ENCODE assay signal across 2 cellular contexts in the genomic region with DNA sequence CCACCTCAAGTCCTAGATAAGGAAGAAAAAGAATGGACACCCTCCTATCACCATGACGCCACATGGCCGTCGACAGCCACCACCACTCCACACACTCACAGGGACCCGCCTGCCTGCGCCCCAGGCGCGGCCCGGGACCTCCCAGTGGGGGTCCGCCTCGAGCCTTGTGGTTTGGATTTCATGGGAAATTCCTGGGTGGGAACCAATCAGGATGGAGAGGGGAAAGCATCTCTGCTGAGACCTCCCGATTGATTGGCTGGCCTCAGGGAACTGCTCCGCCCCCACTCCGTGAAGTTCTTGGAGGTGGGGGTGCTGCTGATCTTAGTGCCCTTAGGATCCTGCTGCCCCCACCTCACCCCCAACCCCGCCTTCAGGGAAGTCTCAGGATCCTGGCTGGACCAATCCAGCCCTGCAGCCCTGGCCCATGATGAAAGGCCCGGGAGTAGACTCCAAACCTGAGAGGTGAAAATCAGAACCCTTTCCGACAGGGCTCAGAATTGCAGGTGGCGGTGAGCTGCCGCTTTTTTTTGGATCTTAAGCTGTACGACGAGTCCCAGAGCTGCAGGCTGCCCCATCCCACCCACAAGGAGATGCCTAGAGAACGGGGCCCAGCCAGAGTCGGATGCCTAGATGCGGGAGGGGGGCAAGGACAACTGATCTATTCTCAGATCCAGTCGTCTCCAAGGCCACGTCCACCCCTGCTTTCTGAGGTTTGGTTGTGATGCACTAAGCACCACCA.
TF ChIP-seq lines count a peak whose summit lies in the region.

No MANE protein-coding gene starts in this region.

TF ChIP-seq in GM23338, 12 proteins besides CTCF, POLR2A, EP300 and RAD21 (continues in another document):
- TF ChIP-seq ZNF114 (CRISPR knock-in tag; IDR thresholded peaks at IDR 0.05) (no peak), NANOG (IDR thresholded peaks at IDR 0.05; ENCODE audit: borderline replicate concordance) (no peak), CREB1 (CRISPR knock-in tag; IDR thresholded peaks at IDR 0.05; ENCODE audit: low read depth) (no peak), POLR2AphosphoS5 (IDR thresholded peaks at IDR 0.05; ENCODE audit: low read depth) (no peak), EZH2phosphoT487 (IDR thresholded peaks at IDR 0.05; ENCODE audit: unreplicated experiment) (no peak)
- TF ChIP-seq, protein P1, sequence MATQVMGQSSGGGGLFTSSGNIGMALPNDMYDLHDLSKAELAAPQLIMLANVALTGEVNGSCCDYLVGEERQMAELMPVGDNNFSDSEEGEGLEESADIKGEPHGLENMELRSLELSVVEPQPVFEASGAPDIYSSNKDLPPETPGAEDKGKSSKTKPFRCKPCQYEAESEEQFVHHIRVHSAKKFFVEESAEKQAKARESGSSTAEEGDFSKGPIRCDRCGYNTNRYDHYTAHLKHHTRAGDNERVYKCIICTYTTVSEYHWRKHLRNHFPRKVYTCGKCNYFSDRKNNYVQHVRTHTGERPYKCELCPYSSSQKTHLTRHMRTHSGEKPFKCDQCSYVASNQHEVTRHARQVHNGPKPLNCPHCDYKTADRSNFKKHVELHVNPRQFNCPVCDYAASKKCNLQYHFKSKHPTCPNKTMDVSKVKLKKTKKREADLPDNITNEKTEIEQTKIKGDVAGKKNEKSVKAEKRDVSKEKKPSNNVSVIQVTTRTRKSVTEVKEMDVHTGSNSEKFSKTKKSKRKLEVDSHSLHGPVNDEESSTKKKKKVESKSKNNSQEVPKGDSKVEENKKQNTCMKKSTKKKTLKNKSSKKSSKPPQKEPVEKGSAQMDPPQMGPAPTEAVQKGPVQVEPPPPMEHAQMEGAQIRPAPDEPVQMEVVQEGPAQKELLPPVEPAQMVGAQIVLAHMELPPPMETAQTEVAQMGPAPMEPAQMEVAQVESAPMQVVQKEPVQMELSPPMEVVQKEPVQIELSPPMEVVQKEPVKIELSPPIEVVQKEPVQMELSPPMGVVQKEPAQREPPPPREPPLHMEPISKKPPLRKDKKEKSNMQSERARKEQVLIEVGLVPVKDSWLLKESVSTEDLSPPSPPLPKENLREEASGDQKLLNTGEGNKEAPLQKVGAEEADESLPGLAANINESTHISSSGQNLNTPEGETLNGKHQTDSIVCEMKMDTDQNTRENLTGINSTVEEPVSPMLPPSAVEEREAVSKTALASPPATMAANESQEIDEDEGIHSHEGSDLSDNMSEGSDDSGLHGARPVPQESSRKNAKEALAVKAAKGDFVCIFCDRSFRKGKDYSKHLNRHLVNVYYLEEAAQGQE (IDR thresholded peaks at IDR 0.05; ENCODE audit: unreplicated experiment) = no peak
- TF ChIP-seq, protein P2, sequence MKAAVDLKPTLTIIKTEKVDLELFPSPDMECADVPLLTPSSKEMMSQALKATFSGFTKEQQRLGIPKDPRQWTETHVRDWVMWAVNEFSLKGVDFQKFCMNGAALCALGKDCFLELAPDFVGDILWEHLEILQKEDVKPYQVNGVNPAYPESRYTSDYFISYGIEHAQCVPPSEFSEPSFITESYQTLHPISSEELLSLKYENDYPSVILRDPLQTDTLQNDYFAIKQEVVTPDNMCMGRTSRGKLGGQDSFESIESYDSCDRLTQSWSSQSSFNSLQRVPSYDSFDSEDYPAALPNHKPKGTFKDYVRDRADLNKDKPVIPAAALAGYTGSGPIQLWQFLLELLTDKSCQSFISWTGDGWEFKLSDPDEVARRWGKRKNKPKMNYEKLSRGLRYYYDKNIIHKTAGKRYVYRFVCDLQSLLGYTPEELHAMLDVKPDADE (IDR thresholded peaks at IDR 0.05) = no peak
- TF ChIP-seq, protein P3, sequence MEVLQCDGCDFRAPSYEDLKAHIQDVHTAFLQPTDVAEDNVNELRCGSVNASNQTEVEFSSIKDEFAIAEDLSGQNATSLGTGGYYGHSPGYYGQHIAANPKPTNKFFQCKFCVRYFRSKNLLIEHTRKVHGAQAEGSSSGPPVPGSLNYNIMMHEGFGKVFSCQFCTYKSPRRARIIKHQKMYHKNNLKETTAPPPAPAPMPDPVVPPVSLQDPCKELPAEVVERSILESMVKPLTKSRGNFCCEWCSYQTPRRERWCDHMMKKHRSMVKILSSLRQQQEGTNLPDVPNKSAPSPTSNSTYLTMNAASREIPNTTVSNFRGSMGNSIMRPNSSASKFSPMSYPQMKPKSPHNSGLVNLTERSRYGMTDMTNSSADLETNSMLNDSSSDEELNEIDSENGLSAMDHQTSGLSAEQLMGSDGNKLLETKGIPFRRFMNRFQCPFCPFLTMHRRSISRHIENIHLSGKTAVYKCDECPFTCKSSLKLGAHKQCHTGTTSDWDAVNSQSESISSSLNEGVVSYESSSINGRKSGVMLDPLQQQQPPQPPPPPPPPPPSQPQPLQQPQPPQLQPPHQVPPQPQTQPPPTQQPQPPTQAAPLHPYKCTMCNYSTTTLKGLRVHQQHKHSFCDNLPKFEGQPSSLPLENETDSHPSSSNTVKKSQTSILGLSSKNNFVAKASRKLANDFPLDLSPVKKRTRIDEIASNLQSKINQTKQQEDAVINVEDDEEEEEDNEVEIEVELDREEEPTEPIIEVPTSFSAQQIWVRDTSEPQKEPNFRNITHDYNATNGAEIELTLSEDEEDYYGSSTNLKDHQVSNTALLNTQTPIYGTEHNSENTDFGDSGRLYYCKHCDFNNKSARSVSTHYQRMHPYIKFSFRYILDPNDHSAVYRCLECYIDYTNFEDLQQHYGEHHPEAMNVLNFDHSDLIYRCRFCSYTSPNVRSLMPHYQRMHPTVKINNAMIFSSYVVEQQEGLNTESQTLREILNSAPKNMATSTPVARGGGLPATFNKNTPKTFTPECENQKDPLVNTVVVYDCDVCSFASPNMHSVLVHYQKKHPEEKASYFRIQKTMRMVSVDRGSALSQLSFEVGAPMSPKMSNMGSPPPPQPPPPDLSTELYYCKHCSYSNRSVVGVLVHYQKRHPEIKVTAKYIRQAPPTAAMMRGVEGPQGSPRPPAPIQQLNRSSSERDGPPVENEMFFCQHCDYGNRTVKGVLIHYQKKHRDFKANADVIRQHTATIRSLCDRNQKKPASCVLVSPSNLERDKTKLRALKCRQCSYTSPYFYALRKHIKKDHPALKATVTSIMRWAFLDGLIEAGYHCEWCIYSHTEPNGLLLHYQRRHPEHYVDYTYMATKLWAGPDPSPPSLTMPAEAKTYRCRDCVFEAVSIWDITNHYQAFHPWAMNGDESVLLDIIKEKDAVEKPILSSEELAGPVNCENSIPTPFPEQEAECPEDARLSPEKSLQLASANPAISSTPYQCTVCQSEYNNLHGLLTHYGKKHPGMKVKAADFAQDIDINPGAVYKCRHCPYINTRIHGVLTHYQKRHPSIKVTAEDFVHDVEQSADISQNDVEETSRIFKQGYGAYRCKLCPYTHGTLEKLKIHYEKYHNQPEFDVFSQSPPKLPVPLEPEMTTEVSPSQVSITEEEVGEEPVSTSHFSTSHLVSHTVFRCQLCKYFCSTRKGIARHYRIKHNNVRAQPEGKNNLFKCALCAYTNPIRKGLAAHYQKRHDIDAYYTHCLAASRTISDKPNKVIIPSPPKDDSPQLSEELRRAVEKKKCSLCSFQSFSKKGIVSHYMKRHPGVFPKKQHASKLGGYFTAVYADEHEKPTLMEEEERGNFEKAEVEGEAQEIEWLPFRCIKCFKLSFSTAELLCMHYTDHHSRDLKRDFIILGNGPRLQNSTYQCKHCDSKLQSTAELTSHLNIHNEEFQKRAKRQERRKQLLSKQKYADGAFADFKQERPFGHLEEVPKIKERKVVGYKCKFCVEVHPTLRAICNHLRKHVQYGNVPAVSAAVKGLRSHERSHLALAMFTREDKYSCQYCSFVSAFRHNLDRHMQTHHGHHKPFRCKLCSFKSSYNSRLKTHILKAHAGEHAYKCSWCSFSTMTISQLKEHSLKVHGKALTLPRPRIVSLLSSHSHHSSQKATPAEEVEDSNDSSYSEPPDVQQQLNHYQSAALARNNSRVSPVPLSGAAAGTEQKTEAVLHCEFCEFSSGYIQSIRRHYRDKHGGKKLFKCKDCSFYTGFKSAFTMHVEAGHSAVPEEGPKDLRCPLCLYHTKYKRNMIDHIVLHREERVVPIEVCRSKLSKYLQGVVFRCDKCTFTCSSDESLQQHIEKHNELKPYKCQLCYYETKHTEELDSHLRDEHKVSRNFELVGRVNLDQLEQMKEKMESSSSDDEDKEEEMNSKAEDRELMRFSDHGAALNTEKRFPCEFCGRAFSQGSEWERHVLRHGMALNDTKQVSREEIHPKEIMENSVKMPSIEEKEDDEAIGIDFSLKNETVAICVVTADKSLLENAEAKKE (CRISPR knock-in tag; IDR thresholded peaks at IDR 0.05) = no peak

TF ChIP-seq in H1, 55 proteins besides CTCF, POLR2A, EP300 and RAD21:
- TF ChIP-seq CREB1 (IDR thresholded peaks at IDR 0.05) = no peak
- TF ChIP-seq MAFK (IDR thresholded peaks at IDR 0.05; ENCODE audit: low read depth, low read length) = no peak
- TF ChIP-seq SP4 (IDR thresholded peaks at IDR 0.05; ENCODE audit: low read length) = no peak
- TF ChIP-seq, protein P4, sequence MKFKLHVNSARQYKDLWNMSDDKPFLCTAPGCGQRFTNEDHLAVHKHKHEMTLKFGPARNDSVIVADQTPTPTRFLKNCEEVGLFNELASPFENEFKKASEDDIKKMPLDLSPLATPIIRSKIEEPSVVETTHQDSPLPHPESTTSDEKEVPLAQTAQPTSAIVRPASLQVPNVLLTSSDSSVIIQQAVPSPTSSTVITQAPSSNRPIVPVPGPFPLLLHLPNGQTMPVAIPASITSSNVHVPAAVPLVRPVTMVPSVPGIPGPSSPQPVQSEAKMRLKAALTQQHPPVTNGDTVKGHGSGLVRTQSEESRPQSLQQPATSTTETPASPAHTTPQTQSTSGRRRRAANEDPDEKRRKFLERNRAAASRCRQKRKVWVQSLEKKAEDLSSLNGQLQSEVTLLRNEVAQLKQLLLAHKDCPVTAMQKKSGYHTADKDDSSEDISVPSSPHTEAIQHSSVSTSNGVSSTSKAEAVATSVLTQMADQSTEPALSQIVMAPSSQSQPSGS (IDR thresholded peaks at IDR 0.05; ENCODE audit: low read length) = no peak
- TF ChIP-seq GABPA (IDR thresholded peaks at IDR 0.05; ENCODE audit: borderline replicate concordance, insufficient read depth, low read length) = no peak
- no peak for TF ChIP-seq GTF2F1 (IDR thresholded peaks at IDR 0.05; ENCODE audit: borderline replicate concordance, low read depth, low read length)
- TF ChIP-seq, protein P5, sequence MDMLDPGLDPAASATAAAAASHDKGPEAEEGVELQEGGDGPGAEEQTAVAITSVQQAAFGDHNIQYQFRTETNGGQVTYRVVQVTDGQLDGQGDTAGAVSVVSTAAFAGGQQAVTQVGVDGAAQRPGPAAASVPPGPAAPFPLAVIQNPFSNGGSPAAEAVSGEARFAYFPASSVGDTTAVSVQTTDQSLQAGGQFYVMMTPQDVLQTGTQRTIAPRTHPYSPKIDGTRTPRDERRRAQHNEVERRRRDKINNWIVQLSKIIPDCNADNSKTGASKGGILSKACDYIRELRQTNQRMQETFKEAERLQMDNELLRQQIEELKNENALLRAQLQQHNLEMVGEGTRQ (IDR thresholded peaks at IDR 0.05; ENCODE audit: low read length) = no peak
- TF ChIP-seq NRF1 (IDR thresholded peaks at IDR 0.05; ENCODE audit: low read depth, low read length) = no peak
- no peak for TF ChIP-seq SP2 (IDR thresholded peaks at IDR 0.05; ENCODE audit: low read length)
- no peak for TF ChIP-seq POU5F1 (IDR thresholded peaks at IDR 0.05; ENCODE audit: low read depth, low read length)
- no peak for TF ChIP-seq BRCA1 (IDR thresholded peaks at IDR 0.05; ENCODE audit: low read depth, low read length)
- no peak for TF ChIP-seq TBP (IDR thresholded peaks at IDR 0.05; ENCODE audit: low read depth, low read length)
- no peak for TF ChIP-seq SIRT6 (IDR thresholded peaks at IDR 0.05; ENCODE audit: low read length)
